Comparison of ENCODE assay signal across 29 cellular contexts in genomic region chr6:51386347-51386836, GRCh38.
"Had no signal": no experiment of that assay in that cellular context is flagged by ENCODE, and none has a peak within 500 bp of the region (broad histone marks: within the 10 kb centered on the region; RNA-seq: fewer than 3 reads in every experiment).

No MANE protein-coding gene starts in this region.

- H3K9ac ChIP-seq: parathyroid adenoma had no signal

- DNase-seq: naive thymus-derived CD8-positive, alpha-beta T cell; nephron progenitor cell; nucleus accumbens; ovary; posterior cingulate gyrus; psoas muscle; right cardiac atrium; spleen; stimulated activated CD4-positive, alpha-beta T cell treated with anti-CD3 and anti-CD28 coated beads, Interleukin-12 subunit alpha, Interleukin-12 subunit beta, amount 100 ng/mL, for 4 hours; stimulated activated CD4-positive, alpha-beta T cell treated with anti-CD3 and anti-CD28 coated beads, Interleukin-1b, Interleukin-23, amount 100 ng/mL, for 48 hours; stimulated activated CD4-positive, alpha-beta T cell treated with anti-CD3 and anti-CD28 coated beads, Interleukin-4, amount 100 ng/mL, for 1 hour; stimulated activated CD4-positive, alpha-beta T cell treated with anti-CD3 and anti-CD28 coated beads, Interleukin-4, amount 100 ng/mL, for 4 hours; stimulated activated naive B cell treated with anti-CD40 and anti-IgM and Interleukin-4, amounts not matched to agents 10 μg/mL and 1 μg/mL and 100 μg/mL, for 72 hours; stimulated activated naive CD4-positive, alpha-beta T cell treated with Interleukin-2 at 50 U/mL for 16 hours; stomach; thyroid gland; trophoblast cell; upper lobe of left lung had no signal

- H3K4me1 ChIP-seq: parathyroid adenoma, psoas muscle, spleen, stomach, thyroid gland, tibial nerve, upper lobe of left lung, vagina had no signal

- H3K4me3 ChIP-seq: ovary, psoas muscle, skin epidermis, smooth muscle cell, spleen, stomach, thoracic aorta, thyroid gland, tibial nerve, upper lobe of left lung, vagina had no signal

- ATAC-seq: naive thymus-derived CD8-positive, alpha-beta T cell; natural killer cell treated with Interleukin-12 subunit alpha and Interleukin-12 subunit beta and Interleukin-15 and Interleukin-18, amount 100 ng/mL, for 72 hours; psoas muscle; right cardiac atrium; sciatic nerve; stimulated activated effector memory CD8-positive, alpha-beta T cell treated with anti-CD3 and anti-CD28 coated beads, Interleukin-12 subunit alpha, Interleukin-12 subunit beta, amount 100 ng/mL, for 72 hours; stimulated activated naive B cell treated with anti-CD40 and anti-IgM and Interleukin-4, amounts not matched to agents 10 μg/mL and 1 μg/mL and 100 μg/mL, for 72 hours had no signal

- FAIRE-seq: urothelium cell line had no signal

- H3K27me3 ChIP-seq: neutrophil, ovary, spleen, stomach, thyroid gland, tibial nerve, upper lobe of left lung, vagina had no signal

- H3K4me2 ChIP-seq: smooth muscle cell had no signal

- H3K27ac ChIP-seq: neutrophil, ovary, parathyroid adenoma, psoas muscle, skin epidermis, spleen, stomach, thoracic aorta, thyroid gland, tibial nerve, upper lobe of left lung, vagina had no signal

- H3K79me2 ChIP-seq: parathyroid adenoma had no signal

- H3K36me3 ChIP-seq: neutrophil, ovary, spleen, stomach, thoracic aorta, thyroid gland, tibial nerve, upper lobe of left lung, vagina had no signal

- H2AFZ ChIP-seq: parathyroid adenoma had no signal

- H3K9me3 ChIP-seq: neutrophil, ovary, psoas muscle, thoracic aorta, thyroid gland, upper lobe of left lung, vagina had no signal
